In genomic region chr17:4968916-4969550, GRCh38 we compare ENCODE assay signal across 1 cellular context.
TF ChIP-seq lines count a peak whose summit lies in the region.

No MANE protein-coding gene starts in this region.

TF ChIP-seq in HCT116, 20 proteins besides CTCF, POLR2A, EP300 and RAD21 (continued from another document):
- TF ChIP-seq REST (IDR thresholded peaks at IDR 0.05; ENCODE audit: low read depth) (no peak), ELF1 (IDR thresholded peaks at IDR 0.05; ENCODE audit: borderline replicate concordance, low read depth) (no peak), TCF7L2 (IDR thresholded peaks at IDR 0.05; ENCODE audit: borderline replicate concordance, extremely low read depth, insufficient read depth, insufficient read length) (no peak)
TF ChIP-seq in HCT116: peak in this region for 6.
